ENCODE assay signal across 30 cellular contexts in genomic region chr1:235563513-235563912, GRCh38.
"Had no signal": no experiment of that assay in that cellular context is flagged by ENCODE, and none has a peak within 500 bp of the region (broad histone marks: within the 10 kb centered on the region; RNA-seq: fewer than 3 reads in every experiment).

No MANE protein-coding gene starts in this region.

- ATAC-seq: activated naive CD4-positive, alpha-beta T cell treated with anti-CD3 and anti-CD28 coated beads, Interleukin-2, amount 50 U/mL, for 72 hours; activated naive CD8-positive, alpha-beta T cell treated with anti-CD3 and anti-CD28 coated beads, Interleukin-2, amount 50 U/mL, for 24 hours; activated T-cell treated with anti-CD3 and anti-CD28 coated beads, Interleukin-2, amount 50 U/mL, for 4 hours; body of pancreas; Panc1; Right ventricle myocardium inferior; T-cell had no signal

- H3K27ac ChIP-seq: ascending aorta, body of pancreas, coronary artery, SJSA1 had no signal

- FAIRE-seq: bronchial epithelial cell had no signal

- H3K4me1 ChIP-seq: ascending aorta, body of pancreas, SJSA1 had no signal

- DNase-seq: activated B cell treated with CpG ODN at 0.5 μM for 24 hours; activated CD4-positive, alpha-beta T cell treated with anti-CD3 and anti-CD28 coated beads for 1 hour; activated CD4-positive, alpha-beta T cell treated with anti-CD3 and anti-CD28 coated beads, Interleukin-2, amount 10 ng/mL, durations not matched to agents 24 days and 14 days; activated CD4-positive, alpha-beta T cell treated with anti-CD3 and anti-CD28 coated beads, Interleukin-2, amount 50 U/mL, for 48 hours; activated CD8-positive, alpha-beta memory T cell treated with anti-CD3 and anti-CD28 coated beads for 24 hours; activated effector memory CD4-positive, alpha-beta T cell treated with anti-CD3 and anti-CD28 coated beads, Interleukin-2, amount 50 U/mL, for 16 hours; activated naive CD4-positive, alpha-beta T cell treated with Interleukin-2 at 50 U/mL for 16 hours; activated naive CD8-positive, alpha-beta T cell treated with anti-CD3 and anti-CD28 coated beads, Interleukin-2, amount 50 U/mL, for 24 hours; activated T-cell treated with anti-CD3 and anti-CD28 coated beads, Interleukin-2, amount 50 U/mL, for 4 hours; amniotic stem cell; body of pancreas; central memory CD4-positive, alpha-beta T cell; MM.1S; NCI-H1092 treated with DMSO at 0.1 percent for 48 hours; NCI-H1436; NCI-H1694 treated with DMSO at 0.1 percent for 48 hours; NCI-H2029 treated with DMSO at 0.1 percent for 48 hours; NCI-H510A treated with DMSO at 0.1 percent for 48 hours; OCI-M1; RPMI8226; T-cell; T-helper 2 cell; T1000 had no signal

- H3K4me3 ChIP-seq: ascending aorta, body of pancreas, coronary artery, SJSA1 had no signal

- H3K9me3 ChIP-seq: ascending aorta, body of pancreas, SJSA1 had no signal

- H3K27me3 ChIP-seq: ascending aorta, body of pancreas, SJSA1 had no signal

- H3K36me3 ChIP-seq: ascending aorta, SJSA1 had no signal
